Comparison of ENCODE assay signal across 22 cellular contexts in the genomic region with DNA sequence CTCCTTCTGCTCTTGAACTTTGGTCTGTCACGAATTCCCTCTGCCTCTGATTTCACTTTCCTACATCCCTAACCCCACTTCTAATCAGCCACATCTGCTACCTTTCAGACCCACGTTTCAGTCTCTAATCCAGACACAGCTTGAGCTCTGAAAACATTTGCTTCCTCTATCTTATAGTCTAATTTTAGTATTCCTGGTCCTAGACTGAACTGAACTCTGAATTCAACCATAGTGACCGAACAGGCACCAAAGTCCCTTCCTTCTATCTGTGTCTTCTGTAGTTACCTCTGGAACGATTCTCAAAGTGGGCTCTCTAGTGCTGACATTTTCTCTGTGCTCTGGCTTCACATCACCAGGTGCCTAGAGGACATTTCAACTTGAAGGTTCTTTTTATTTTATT.
DNase-seq lines count a peak whose midpoint lies in the region; ATAC-seq and TF ChIP-seq lines count a peak whose summit lies in the region.
"Had no signal": no experiment of that assay in that cellular context is flagged by ENCODE, and none has a peak within 500 bp of the region (broad histone marks: within the 10 kb centered on the region; RNA-seq: fewer than 3 reads in every experiment).

No MANE protein-coding gene starts in this region.

- in situ Hi-C loops in KBM-7 (cut with MboI; ENCODE audit: low pct_unique_long_range_greater_than_20kb, low sequenced_read_pairs): no loop called here

- no peaks in the 10 kb centered on the region for H4K20me1 ChIP-seq in Loucy (ENCODE audit: insufficient read depth, low read length, poor library complexity, severe bottlenecking)
- H4K20me1 ChIP-seq: BLaER1 had no signal

- no peak overlapping the region for H3K9ac ChIP-seq in Loucy (ENCODE audit: low read depth, low read length, poor library complexity, severe bottlenecking)
- H3K9ac ChIP-seq: BLaER1 had no signal

- H2AFZ ChIP-seq in Loucy (ENCODE audit: low read length): peak overlapping the region; percentile 56; the same call in 1 of the 2 replicates

- TF ChIP-seq CTCF in left ventricle myocardium inferior (IDR thresholded peaks at IDR 0.05; ENCODE audit: borderline replicate concordance) (no peak), Loucy (conservative IDR thresholded peaks at IDR 0.05; ENCODE audit: low read length) (no peak)

- H3K4me1 ChIP-seq in left ventricle myocardium inferior (peaks cover 26% of the 10 kb centered on the region), right cardiac atrium (ENCODE audit: control insufficient read depth, insufficient read depth, low read length) (no peaks in the 10 kb centered on the region), Loucy (ENCODE audit: insufficient read depth, low read length, poor library complexity, severe bottlenecking) (peaks cover 52% of the 10 kb centered on the region)
- H3K4me1 ChIP-seq: BE2C, BLaER1 had no signal

- H3K27ac ChIP-seq in left ventricle myocardium inferior (replicated peaks) (peak overlapping the region; percentile 56), right cardiac atrium (ENCODE audit: low read length) (no peak overlapping the region)
- H3K27ac ChIP-seq: BLaER1 had no signal

- no peaks in the 10 kb centered on the region for H3K9me2 ChIP-seq in Loucy (replicated peaks; ENCODE audit: low read depth, low read length)

- H3F3A ChIP-seq in Loucy (ENCODE audit: low read depth): peaks cover 3% of the 10 kb centered on the region; the same call in 1 of the 2 replicates

- H3K4me3 ChIP-seq in left ventricle myocardium inferior (no peak overlapping the region), right cardiac atrium (ENCODE audit: low read length) (no peak overlapping the region), Loucy (ENCODE audit: low read length, poor library complexity, severe bottlenecking) (no peak overlapping the region)
- H3K4me3 ChIP-seq: BLaER1, GM12878 had no signal

- 45% methylated on average over 4 of the region's 4 CpGs for WGBS in right cardiac atrium

- H3K9me3 ChIP-seq in left ventricle myocardium inferior (replicated peaks) (no peaks in the 10 kb centered on the region), right cardiac atrium (ENCODE audit: control insufficient read depth, low read length) (no peaks in the 10 kb centered on the region), Loucy (ENCODE audit: insufficient read depth, low read depth, low read length) (no peaks in the 10 kb centered on the region)
- H3K9me3 ChIP-seq: BE2C, BLaER1 had no signal

- DNase-seq in left ventricle myocardium inferior (no peak), right cardiac atrium (no peak), KBM-7 (peak; percentile 36), cerebellar cortex (ENCODE audit: low spot score) (no peak)
- DNase-seq: 8988T; ACHN; BE2C; C1 segment of cervical spinal cord; CD4-positive, alpha-beta memory T cell; CD4-positive, CD25-positive, alpha-beta regulatory T cell; CD8-positive, alpha-beta memory T cell; COR-L47; DMS 273 treated with DMSO at 0.1 percent for 48 hours; DMS153; DMS53; DMS79; DND-41; EL; GDM1 had no signal

- no peak overlapping the region for H3K4me2 ChIP-seq in Loucy (ENCODE audit: low read depth, low read length, poor library complexity, severe bottlenecking)
- H3K4me2 ChIP-seq: BLaER1 had no signal

- H3K27me3 ChIP-seq in left ventricle myocardium inferior (ENCODE audit: low read depth) (no peaks in the 10 kb centered on the region), right cardiac atrium (ENCODE audit: control insufficient read depth, insufficient read depth) (no peaks in the 10 kb centered on the region), Loucy (ENCODE audit: insufficient read depth, low read length, poor library complexity, severe bottlenecking) (no peaks in the 10 kb centered on the region)
- H3K27me3 ChIP-seq: BE2C, BLaER1 had no signal

- intact Hi-C loops in left ventricle myocardium inferior (cut with micrococcal nuclease) (no loop called here), right cardiac atrium (cut with DNase I) (no loop called here)

- ATAC-seq in right cardiac atrium: no peak
- ATAC-seq: GM12878 had no signal

- H3K36me3 ChIP-seq in left ventricle myocardium inferior (no peaks in the 10 kb centered on the region), Loucy (ENCODE audit: insufficient read depth, low read length) (no peaks in the 10 kb centered on the region)
- H3K36me3 ChIP-seq: BE2C, BLaER1 had no signal

- no peaks in the 10 kb centered on the region for H3K79me2 ChIP-seq in Loucy (ENCODE audit: insufficient read depth, low read length)
